Comparison of ENCODE assay signal across 17 cellular contexts in genomic region chr15:93458567-93458966, GRCh38.
DNase-seq lines count a peak whose midpoint lies in the region; ATAC-seq and TF ChIP-seq lines count a peak whose summit lies in the region.
"Had no signal": no experiment of that assay in that cellular context is flagged by ENCODE, and none has a peak within 500 bp of the region (broad histone marks: within the 10 kb centered on the region; RNA-seq: fewer than 3 reads in every experiment).

No MANE protein-coding gene starts in this region.

- H3K27me3 ChIP-seq in psoas muscle (ENCODE audit: insufficient read depth in 3 of 3, low read length in 2 of 3): no peaks in the 10 kb centered on the region

- peak overlapping the region; percentile 56 for H3K27ac ChIP-seq in psoas muscle
- H3K27ac ChIP-seq: A549 had no signal

- DNase-seq in left ventricle myocardium superior (no peak), cardiac septum (ENCODE audit: low spot score) (no peak), glutamatergic neuron (no peak), psoas muscle (no peak), RKO (ENCODE audit: low spot score) (no peak)
- no peak for DNase-seq in activated CD4-positive, alpha-beta T cell treated with anti-CD3 and anti-CD28 coated beads, Interleukin-2, amount 50 U/mL, for 48 hours
- DNase-seq: CD8-positive, alpha-beta T cell; COR-L47; DMS153; DMS79 treated with DMSO at 0.1 percent for 48 hours; EL; HCEC 1CT; HFFc6 had no signal

- peaks cover 21% of the 10 kb centered on the region for H3K4me1 Mint-ChIP-seq in glutamatergic neuron (ENCODE audit: low read depth, unreplicated experiment)
- H3K4me1 Mint-ChIP-seq: CD14-positive monocyte had no signal

- no peaks in the 10 kb centered on the region for H3K9me3 ChIP-seq in psoas muscle
- H3K9me3 ChIP-seq: A549 had no signal

- H3K36me3 Mint-ChIP-seq in glutamatergic neuron (ENCODE audit: unreplicated experiment): peaks cover under 1% of the 10 kb centered on the region
- H3K36me3 Mint-ChIP-seq: CD14-positive monocyte; CD8-positive, alpha-beta T cell had no signal

- H3K4me3 ChIP-seq in psoas muscle: no peak overlapping the region
- H3K4me3 ChIP-seq: A549 had no signal

- TF ChIP-seq CTCF in glutamatergic neuron (IDR thresholded peaks at IDR 0.05; ENCODE audit: partially characterized antibody, unreplicated experiment) (no peak), psoas muscle (IDR thresholded peaks at IDR 0.05) (no peak)

- H3K9me3 Mint-ChIP-seq in glutamatergic neuron (ENCODE audit: unreplicated experiment): peaks cover 1% of the 10 kb centered on the region
- H3K9me3 Mint-ChIP-seq: CD8-positive, alpha-beta T cell had no signal

- H3K36me3 ChIP-seq in psoas muscle (ENCODE audit: insufficient read depth in 1 of 2, low read depth in 1 of 2): no peaks in the 10 kb centered on the region

- WGBS in psoas muscle, 3 donors: 28 to 37% (median 33%) methylated on average over 5 of the region's 5 CpGs

- H3K27ac Mint-ChIP-seq in glutamatergic neuron (ENCODE audit: unreplicated experiment): peak overlapping the region; percentile 70
- H3K27ac Mint-ChIP-seq: CD8-positive, alpha-beta T cell; HFFc6 had no signal

- peaks cover 17% of the 10 kb centered on the region for H3K4me1 ChIP-seq in psoas muscle
- H3K4me1 ChIP-seq: A549 had no signal

- H3K27me3 Mint-ChIP-seq in glutamatergic neuron (ENCODE audit: unreplicated experiment): peaks cover 12% of the 10 kb centered on the region

- intact Hi-C loops in left ventricle myocardium superior (cut with micrococcal nuclease) (no loop called here), cardiac septum (cut with DNase I) (no loop called here), psoas muscle (cut with DNase I) (no loop called here)

- peak; percentile 64 for ATAC-seq in left ventricle myocardium superior
- peak; percentile 84 to 95 (median 90) for ATAC-seq in psoas muscle
- no peak for ATAC-seq in HG02970 (IDR thresholded peaks at IDR 0.05; ENCODE audit: low FRiP score, unreplicated experiment)
- ATAC-seq: A549; CD8-positive, alpha-beta T cell; HepG2 had no signal

- no peak overlapping the region for H3K4me3 Mint-ChIP-seq in glutamatergic neuron (ENCODE audit: unreplicated experiment)
- H3K4me3 Mint-ChIP-seq: CD14-positive monocyte; CD8-positive, alpha-beta T cell; HFFc6 had no signal
